ENCODE assay signal across 17 cellular contexts in the genomic region with DNA sequence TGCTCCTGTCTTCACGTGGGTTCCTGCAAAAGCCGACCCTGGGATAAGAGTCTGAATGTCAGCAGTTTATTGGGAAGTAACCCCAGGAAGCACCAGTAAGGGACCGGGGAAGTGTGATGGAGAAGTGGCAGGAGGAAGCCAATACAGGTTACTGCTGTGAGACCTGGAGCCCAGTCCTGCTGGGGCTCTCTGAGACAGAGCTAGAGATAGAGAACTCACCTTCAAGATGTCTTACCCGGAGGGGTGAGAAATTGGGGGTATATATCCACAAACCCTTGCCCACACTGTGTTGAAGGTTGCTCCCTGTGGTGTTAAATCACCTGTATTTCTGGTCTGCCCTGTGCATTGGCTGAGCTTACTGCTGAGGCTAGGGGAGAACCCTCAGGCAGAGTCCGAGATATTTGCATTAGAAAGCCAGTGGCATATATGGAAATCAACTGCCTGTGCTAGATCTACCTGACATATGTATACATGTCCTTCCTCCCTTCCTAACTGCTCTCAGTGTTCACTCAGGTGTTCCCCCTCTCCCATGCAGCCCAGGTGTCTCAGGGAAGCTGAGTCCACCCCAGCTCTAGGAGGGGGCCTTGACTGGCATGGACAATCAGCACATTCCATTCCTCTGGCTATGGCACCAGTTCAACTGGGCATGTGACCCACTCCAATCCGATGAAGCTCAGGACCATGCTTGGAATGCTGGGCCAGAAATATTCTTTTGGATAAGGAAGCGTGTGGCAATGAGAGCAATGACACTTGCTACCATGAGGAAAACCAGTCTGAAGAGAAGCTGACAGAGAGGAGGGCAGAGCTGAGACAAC. TPM values are rescaled to one million over a fixed set of nuclear protein-coding genes. Genes with fewer than 3 reads are reported as not detected.
A peak's percentile ranks its signal among the peaks of the same experiment; 100 is the strongest.
DNase-seq lines count a peak whose midpoint lies in the region; ATAC-seq lines count a peak whose summit lies in the region.
"Had no signal": no experiment of that assay in that cellular context is flagged by ENCODE, and none has a peak within 500 bp of the region (broad histone marks: within the 10 kb centered on the region; RNA-seq: fewer than 3 reads in every experiment).

No MANE protein-coding gene starts in this region.

- no peaks in the 10 kb centered on the region for H3K36me3 ChIP-seq in mesenchymal stem cell (ENCODE audit: control insufficient read depth in 1 of 2, insufficient read depth in 2 of 2, low read depth in 1 of 2, low read length in 2 of 2)
- H3K36me3 ChIP-seq: neural progenitor cell, spleen had no signal

- no peak overlapping the region for H3K4ac ChIP-seq in mesenchymal stem cell (ENCODE audit: low read depth in 1 of 2, low read length in 2 of 2)

- no peak overlapping the region for H3K4me2 ChIP-seq in mesenchymal stem cell (ENCODE audit: low read length, poor library complexity, severe bottlenecking)
- H3K4me2 ChIP-seq: neural progenitor cell had no signal

- peak; percentile 59 for DNase-seq in EH (ENCODE audit: low read depth)
- DNase-seq in NCI-H526 treated with DMSO at 0.1 percent for 48 hours (lab: John Stamatoyannopoulos, UW) = peak; percentile 96
- DNase-seq in Right ventricle myocardium superior = no peak
- no peak for DNase-seq in mesenchymal stem cell
- no peak for DNase-seq in SHP77 treated with DMSO at 0.1 percent for 48 hours (lab: John Stamatoyannopoulos, UW)
- no peak for DNase-seq in activated CD4-positive, CD25-positive, alpha-beta regulatory T cell (lab: John Stamatoyannopoulos, UW)
- no peak for DNase-seq in NCI-H1694 treated with DMSO at 0.1 percent for 48 hours (lab: John Stamatoyannopoulos, UW)
- DNase-seq in NAMALWA (ENCODE audit: low spot score) = no peak
- DNase-seq: activated CD8-positive, alpha-beta T cell treated with anti-CD3 and anti-CD28 coated beads, Interleukin-2, amount 10 ng/mL, durations not matched to agents 7 days and 5 days; activated naive CD4-positive, alpha-beta T cell treated with anti-CD3 and anti-CD28 coated beads, Interleukin-2, amount 50 U/mL, for 16 hours; activated T-cell treated with anti-CD3 and anti-CD28 coated beads, Interleukin-2, amount 50 U/mL, for 4 hours; hypothalamus; NCI-H1417; NCI-H69; spleen had no signal

- H3K18ac ChIP-seq in mesenchymal stem cell (ENCODE audit: low read depth in 1 of 2, low read length in 2 of 2) = no peak overlapping the region

- H2BK15ac ChIP-seq in mesenchymal stem cell (ENCODE audit: low read depth, poor library complexity, severe bottlenecking) = peak overlapping the region; percentile 45

- no peak overlapping the region for H4K8ac ChIP-seq in mesenchymal stem cell (ENCODE audit: low read length)

- H4K91ac ChIP-seq in mesenchymal stem cell (ENCODE audit: low read length) = no peak overlapping the region

- H3K9me3 ChIP-seq in mesenchymal stem cell (ENCODE audit: control insufficient read depth, low read length) = no peaks in the 10 kb centered on the region
- H3K9me3 ChIP-seq: spleen had no signal

- intact Hi-C loops in Right ventricle myocardium superior (cut with DNase I) = no loop called here

- no peak overlapping the region for H3K9ac ChIP-seq in mesenchymal stem cell (ENCODE audit: low read length)
- H3K9ac ChIP-seq: neural progenitor cell had no signal

- H2AK5ac ChIP-seq in mesenchymal stem cell (ENCODE audit: low read length, severe bottlenecking) = no peak overlapping the region

- H2BK5ac ChIP-seq in mesenchymal stem cell (ENCODE audit: low read depth, low read length, poor library complexity, severe bottlenecking) = no peak overlapping the region

- H2AFZ ChIP-seq in mesenchymal stem cell (ENCODE audit: low read depth, low read length) = no peak overlapping the region
- H2AFZ ChIP-seq: neural progenitor cell had no signal

- H3K4me1 ChIP-seq in mesenchymal stem cell (ENCODE audit: control insufficient read depth, insufficient read depth, low read depth, low read length) = peaks cover 10% of the 10 kb centered on the region
- H3K4me1 ChIP-seq: neural progenitor cell had no signal

- H2BK120ac ChIP-seq in mesenchymal stem cell (ENCODE audit: low read depth, low read length) = no peak overlapping the region

- ATAC-seq in Right ventricle myocardium superior (ENCODE audit: poor library complexity) = peak; percentile 51
- ATAC-seq: activated CD8-positive, alpha-beta T cell treated with anti-CD3 and anti-CD28 coated beads, Interleukin-2, amount 10 ng/mL, durations not matched to agents 7 days and 5 days; activated T-cell treated with anti-CD3 and anti-CD28 coated beads, Interleukin-2, amount 50 U/mL, for 4 hours had no signal

- no peaks in the 10 kb centered on the region for H3K79me1 ChIP-seq in mesenchymal stem cell (replicated peaks; ENCODE audit: low read length, poor library complexity, severe bottlenecking)

- WGBS in mesenchymal stem cell = 76% methylated on average over 7 of the region's 7 CpGs

- no peak overlapping the region for H3K4me3 ChIP-seq in mesenchymal stem cell (ENCODE audit: insufficient read depth in 1 of 2, low read depth in 1 of 2, low read length in 2 of 2)
- H3K4me3 ChIP-seq: neural progenitor cell, spleen had no signal

- no peak overlapping the region for H3K23ac ChIP-seq in mesenchymal stem cell (ENCODE audit: low read length in 2 of 2)

- peak overlapping the region in 1 of 2 experiments; percentile 37 for H2BK12ac ChIP-seq in mesenchymal stem cell (ENCODE audit: low read length in 2 of 2)

- no peak overlapping the region for H3K14ac ChIP-seq in mesenchymal stem cell (ENCODE audit: low read length in 2 of 2)

- H3K27ac ChIP-seq in mesenchymal stem cell (ENCODE audit: low read length, poor library complexity, severe bottlenecking) = no peak overlapping the region
- H3K27ac ChIP-seq: neural progenitor cell, spleen had no signal

- H3K27me3 ChIP-seq in mesenchymal stem cell (ENCODE audit: control insufficient read depth in 1 of 2, insufficient read depth in 1 of 2, low read length in 2 of 2) = no peaks in the 10 kb centered on the region

RNA-seq across cellular contexts. Expression of a gene that starts 6.8 kb away (rescaled TPM):
- 34.8 TPM for total RNA-seq in Right ventricle myocardium superior
- polyA plus RNA-seq in mesenchymal stem cell (2013, experiment 1 of 2) = 96.9 TPM
- polyA plus RNA-seq in mesenchymal stem cell (2013, experiment 2 of 2) = 100 TPM
- total RNA-seq: OCI-LY7 had no signal

Comparison
In these comparisons a context has a peak if more than half of its experiments do, and no peak if none do; other contexts are left out.
1. DNase-seq: peak in EH (single experiment) and NCI-H526 treated with DMSO at 0.1 percent for 48 hours (single experiment); none in Right ventricle myocardium superior (single experiment), mesenchymal stem cell (single experiment), SHP77 treated with DMSO at 0.1 percent for 48 hours (single experiment), activated CD4-positive, CD25-positive, alpha-beta regulatory T cell (0 of 4), NCI-H1694 treated with DMSO at 0.1 percent for 48 hours (single experiment) and NAMALWA (single experiment).